ENCODE assay signal across 10 cellular contexts in the genomic region with DNA sequence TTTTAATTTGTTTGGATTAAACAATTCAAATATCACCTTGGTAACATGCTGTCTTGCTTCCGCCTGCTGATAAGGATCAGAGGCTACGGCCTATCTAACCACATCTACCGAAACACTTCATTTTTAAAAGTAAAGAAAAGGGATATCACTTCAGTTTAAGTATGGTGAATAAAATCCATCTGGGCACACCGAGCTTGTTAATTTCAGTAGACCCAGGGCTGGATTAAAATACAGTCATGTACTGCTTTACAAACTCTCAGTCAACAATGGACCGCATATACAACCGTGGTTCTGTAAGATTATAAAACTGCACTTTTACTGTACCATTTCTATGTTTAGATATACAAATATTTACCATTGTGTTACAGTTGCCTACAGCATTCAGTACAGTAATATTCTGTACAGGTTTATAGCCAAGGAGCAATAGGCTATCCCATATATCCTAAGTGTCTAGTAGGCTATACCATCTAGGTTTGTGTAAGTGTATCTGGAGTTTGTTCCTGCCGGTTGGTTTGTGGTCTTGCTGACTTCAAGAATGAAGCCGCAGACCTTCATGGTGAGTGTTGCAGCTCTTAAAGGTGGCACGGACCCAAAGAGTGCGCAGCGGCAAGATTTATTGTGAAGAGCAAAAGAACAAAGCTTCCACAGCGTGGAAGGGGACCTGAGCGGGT. TPM values are rescaled to one million over a fixed set of nuclear protein-coding genes. Genes with fewer than 3 reads are reported as not detected.
A peak's percentile ranks its signal among the peaks of the same experiment; 100 is the strongest.
DNase-seq lines count a peak whose midpoint lies in the region; ATAC-seq and TF ChIP-seq lines count a peak whose summit lies in the region.
"Had no signal": no experiment of that assay in that cellular context is flagged by ENCODE, and none has a peak within 500 bp of the region (broad histone marks: within the 10 kb centered on the region; RNA-seq: fewer than 3 reads in every experiment).

No MANE protein-coding gene starts in this region.

- H3K36me3 Mint-ChIP-seq in activated T-cell treated with anti-CD3 and anti-CD28 coated beads, Interleukin-2, amount 50 U/mL, for 72 hours (ENCODE audit: insufficient read depth in 2 of 2), result peaks cover 2 to 4% of the 10 kb centered on the region in 2 donors
- no peaks in the 10 kb centered on the region for H3K36me3 Mint-ChIP-seq in stimulated activated effector memory CD8-positive, alpha-beta T cell treated with anti-CD3 and anti-CD28 coated beads, Interleukin-12 subunit alpha, Interleukin-12 subunit beta, amount 100 ng/mL, for 72 hours
- peaks cover 8% of the 10 kb centered on the region for H3K36me3 Mint-ChIP-seq in WTC11

- H3K9me3 Mint-ChIP-seq in activated T-cell treated with anti-CD3 and anti-CD28 coated beads, Interleukin-2, amount 50 U/mL, for 72 hours, result peaks cover 0 to 4% of the 10 kb centered on the region in 2 donors
- peaks cover 2% of the 10 kb centered on the region for H3K9me3 Mint-ChIP-seq in stimulated activated effector memory CD8-positive, alpha-beta T cell treated with anti-CD3 and anti-CD28 coated beads, Interleukin-12 subunit alpha, Interleukin-12 subunit beta, amount 100 ng/mL, for 72 hours
- H3K9me3 Mint-ChIP-seq in WTC11, result peaks cover 9% of the 10 kb centered on the region
- H3K9me3 Mint-ChIP-seq: neural crest cell had no signal

- H3K27ac ChIP-seq in body of pancreas, result no peak overlapping the region
- H3K27ac ChIP-seq: coronary artery had no signal

- H3K4me1 Mint-ChIP-seq in activated T-cell treated with anti-CD3 and anti-CD28 coated beads, Interleukin-2, amount 50 U/mL, for 72 hours (ENCODE audit: low read depth), result peaks cover 72% of the 10 kb centered on the region
- peaks cover 64% of the 10 kb centered on the region for H3K4me1 Mint-ChIP-seq in stimulated activated effector memory CD8-positive, alpha-beta T cell treated with anti-CD3 and anti-CD28 coated beads, Interleukin-12 subunit alpha, Interleukin-12 subunit beta, amount 100 ng/mL, for 72 hours
- H3K4me1 Mint-ChIP-seq in WTC11, result peaks cover 68% of the 10 kb centered on the region

- TF ChIP-seq CTCF in mucosa of descending colon (IDR thresholded peaks at IDR 0.05) (no peak), body of pancreas (IDR thresholded peaks at IDR 0.05) (no peak), WTC11 (IDR thresholded peaks at IDR 0.05) (no peak)

- H3K4me1 ChIP-seq in mucosa of descending colon (ENCODE audit: low read depth), result peaks cover 10% of the 10 kb centered on the region
- H3K4me1 ChIP-seq in body of pancreas, result peaks cover 28% of the 10 kb centered on the region

- WGBS in body of pancreas, 2 donors, result 76 to 84% methylated on average over 13 of the region's 13 CpGs

- POLR2A ChIA-PET in WTC11 (lab: Charles Lee), result no interaction called here

- TF ChIP-seq POLR2A in body of pancreas (IDR thresholded peaks at IDR 0.05), result no peak

- ATAC-seq in activated T-cell treated with anti-CD3 and anti-CD28 coated beads, Interleukin-2, amount 50 U/mL, for 72 hours (replicated peaks in 1 of 2), result peak; percentile 72 to 76
- ATAC-seq in mucosa of descending colon (peak; percentile 83), body of pancreas (no peak), WTC11 (no peak), HG03175 (IDR thresholded peaks at IDR 0.05; ENCODE audit: unreplicated experiment) (no peak)
- peak; percentile 82 for ATAC-seq in stimulated activated effector memory CD8-positive, alpha-beta T cell treated with anti-CD3 and anti-CD28 coated beads, Interleukin-12 subunit alpha, Interleukin-12 subunit beta, amount 100 ng/mL, for 72 hours

- H3K9me3 ChIP-seq in mucosa of descending colon, result no peaks in the 10 kb centered on the region
- no peaks in the 10 kb centered on the region for H3K9me3 ChIP-seq in body of pancreas

- H3K4me3 ChIP-seq in mucosa of descending colon (no peak overlapping the region), body of pancreas (no peak overlapping the region)
- H3K4me3 ChIP-seq: coronary artery had no signal

- H3K36me3 ChIP-seq in mucosa of descending colon (ENCODE audit: low read depth) (no peaks in the 10 kb centered on the region), body of pancreas (replicated peaks in 1 of 2; ENCODE audit: insufficient read depth in 1 of 2, low read depth in 2 of 2) (no peaks in the 10 kb centered on the region)

- CTCF ChIA-PET in WTC11 (lab: Charles Lee), result no interaction called here

- DNase-seq in T-helper 9 cell (peak; percentile 46), mucosa of descending colon (peak; percentile 57 to 66 (median 63)), NCI-H510A treated with DMSO at 0.1 percent for 48 hours (lab: John Stamatoyannopoulos, UW) (no peak), body of pancreas (no peak), WTC11 (ENCODE audit: low spot score) (no peak)
- peak; percentile 60 to 68 for DNase-seq in activated T-cell treated with anti-CD3 and anti-CD28 coated beads, Interleukin-2, amount 50 U/mL, for 72 hours
- DNase-seq in stimulated activated effector memory CD8-positive, alpha-beta T cell treated with anti-CD3 and anti-CD28 coated beads, Interleukin-12 subunit alpha, Interleukin-12 subunit beta, amount 100 ng/mL, for 72 hours (ENCODE audit: low spot score in 2 of 2), result peak; percentile 26 to 58

- intact Hi-C loops in mucosa of descending colon (cut with DNase I, micrococcal nuclease) (no loop called here), body of pancreas (cut with DNase I) (no loop called here)

- H3K4me3 Mint-ChIP-seq in activated T-cell treated with anti-CD3 and anti-CD28 coated beads, Interleukin-2, amount 50 U/mL, for 72 hours, result peak overlapping the region; percentile 55 to 67
- peak overlapping the region; percentile 46 for H3K4me3 Mint-ChIP-seq in stimulated activated effector memory CD8-positive, alpha-beta T cell treated with anti-CD3 and anti-CD28 coated beads, Interleukin-12 subunit alpha, Interleukin-12 subunit beta, amount 100 ng/mL, for 72 hours
- no peak overlapping the region for H3K4me3 Mint-ChIP-seq in WTC11
- H3K4me3 Mint-ChIP-seq: neural crest cell had no signal

- H3K27me3 Mint-ChIP-seq in activated T-cell treated with anti-CD3 and anti-CD28 coated beads, Interleukin-2, amount 50 U/mL, for 72 hours (ENCODE audit: low read depth), result peaks cover 47% of the 10 kb centered on the region
- H3K27me3 Mint-ChIP-seq in WTC11 (ENCODE audit: low read depth), result no peaks in the 10 kb centered on the region

- H3K27me3 ChIP-seq in body of pancreas, result no peaks in the 10 kb centered on the region

- no peak overlapping the region for H3K27ac Mint-ChIP-seq in activated T-cell treated with anti-CD3 and anti-CD28 coated beads, Interleukin-2, amount 50 U/mL, for 72 hours
- peak overlapping the region; percentile 83 for H3K27ac Mint-ChIP-seq in stimulated activated effector memory CD8-positive, alpha-beta T cell treated with anti-CD3 and anti-CD28 coated beads, Interleukin-12 subunit alpha, Interleukin-12 subunit beta, amount 100 ng/mL, for 72 hours
- H3K27ac Mint-ChIP-seq in WTC11, result no peak overlapping the region

TF ChIP-seq in WTC11, 78 proteins besides CTCF, POLR2A, EP300 and RAD21 (continues in another document):
- TF ChIP-seq MYBL2 (CRISPR knock-in tag; IDR thresholded peaks at IDR 0.05), result no peak
- TF ChIP-seq, protein P1, sequence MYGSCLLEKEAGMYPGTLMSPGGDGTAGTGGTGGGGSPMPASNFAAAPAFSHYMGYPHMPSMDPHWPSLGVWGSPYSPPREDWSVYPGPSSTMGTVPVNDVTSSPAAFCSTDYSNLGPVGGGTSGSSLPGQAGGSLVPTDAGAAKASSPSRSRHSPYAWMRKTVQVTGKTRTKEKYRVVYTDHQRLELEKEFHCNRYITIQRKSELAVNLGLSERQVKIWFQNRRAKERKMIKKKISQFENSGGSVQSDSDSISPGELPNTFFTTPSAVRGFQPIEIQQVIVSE (CRISPR knock-in tag; IDR thresholded peaks at IDR 0.05; ENCODE audit: borderline replicate concordance), result no peak
- no peak for TF ChIP-seq ZBTB43 (CRISPR knock-in tag; IDR thresholded peaks at IDR 0.05)
- no peak for TF ChIP-seq ATF1 (CRISPR knock-in tag; IDR thresholded peaks at IDR 0.05)
- TF ChIP-seq ATF6 (CRISPR knock-in tag; IDR thresholded peaks at IDR 0.05), result no peak

RNA-seq across cellular contexts. Expression of gene SEPTIN11, which starts 40.0 kb away (rescaled TPM):
- total RNA-seq in activated T-cell treated with anti-CD3 and anti-CD28 coated beads, Interleukin-2, amount 50 U/mL, for 72 hours, result 10 to 100 TPM; 10.5 to 13.2 TPM
- total RNA-seq in mucosa of descending colon (100 to 1,000 TPM in 2 of 3 donors, 10 to 100 TPM in 1; 73.0 to 117 (median 109) TPM), body of pancreas (10 to 100 TPM; 41.9 to 48.3 TPM), WTC11 (2021) (99.8 to 125 TPM (median 103 TPM) in 3 replicates)

Comparison
In these comparisons a context has a peak if more than half of its experiments do, and no peak if none do; other contexts are left out.
1. DNase-seq: peak in T-helper 9 cell (single experiment), activated T-cell treated with anti-CD3 and anti-CD28 coated beads, Interleukin-2, amount 50 U/mL, for 72 hours (2 of 2), mucosa of descending colon (3 of 3) and stimulated activated effector memory CD8-positive, alpha-beta T cell treated with anti-CD3 and anti-CD28 coated beads, Interleukin-12 subunit alpha, Interleukin-12 subunit beta, amount 100 ng/mL, for 72 hours (2 of 2); none in NCI-H510A treated with DMSO at 0.1 percent for 48 hours (single experiment), body of pancreas (0 of 4) and WTC11 (single experiment).
2. ATAC-seq: peak in activated T-cell treated with anti-CD3 and anti-CD28 coated beads, Interleukin-2, amount 50 U/mL, for 72 hours (2 of 2), mucosa of descending colon (single experiment) and stimulated activated effector memory CD8-positive, alpha-beta T cell treated with anti-CD3 and anti-CD28 coated beads, Interleukin-12 subunit alpha, Interleukin-12 subunit beta, amount 100 ng/mL, for 72 hours (single experiment); none in body of pancreas (single experiment), WTC11 (single experiment) and HG03175 (single experiment).